In the genomic region with DNA sequence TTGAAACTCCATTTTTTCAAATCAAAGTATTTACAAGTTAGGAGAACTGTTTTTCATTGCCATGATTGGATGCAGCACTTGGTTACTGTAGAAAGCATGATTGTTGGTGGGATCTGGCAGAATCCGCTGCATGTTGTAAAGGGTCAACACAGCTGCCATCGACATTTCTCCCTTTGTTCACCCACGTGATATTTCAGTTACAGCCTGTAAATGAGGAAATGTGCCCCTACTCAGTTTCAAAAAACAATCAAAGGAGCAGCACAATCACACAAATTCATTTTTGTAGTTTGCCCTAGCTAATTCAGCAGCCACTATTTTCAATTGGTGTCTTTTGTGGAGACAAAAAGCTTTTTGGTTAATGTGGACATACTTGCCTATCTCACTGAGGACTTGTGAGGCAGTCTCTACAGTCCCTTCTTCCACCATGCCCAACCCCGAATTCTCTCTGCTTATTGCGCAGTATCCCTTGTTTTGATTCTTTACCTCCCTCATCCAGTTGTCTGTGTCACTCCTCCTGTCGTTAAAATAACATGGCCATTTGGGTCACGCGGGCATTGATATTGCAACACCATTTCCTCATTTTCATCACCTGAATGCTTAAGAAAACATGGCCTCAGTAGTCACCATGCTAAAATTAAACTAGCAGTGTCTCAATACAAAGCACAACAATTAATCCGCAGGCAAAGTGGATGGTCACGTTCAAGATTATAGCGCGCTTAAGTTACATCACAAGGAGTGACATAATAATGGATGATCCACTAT, we compare ENCODE assay signal across 9 cellular contexts. TPM values are rescaled to one million over a fixed set of nuclear protein-coding genes. Genes with fewer than 3 reads are reported as not detected.
A peak's percentile ranks its signal among the peaks of the same experiment; 100 is the strongest.
DNase-seq lines count a peak whose midpoint lies in the region; ATAC-seq and TF ChIP-seq lines count a peak whose summit lies in the region.
"Had no signal": no experiment of that assay in that cellular context is flagged by ENCODE, and none has a peak within 500 bp of the region (broad histone marks: within the 10 kb centered on the region; RNA-seq: fewer than 3 reads in every experiment).

No MANE protein-coding gene starts in this region.

- H3K36me3 ChIP-seq in Caco-2 (ENCODE audit: control insufficient read depth, insufficient read depth, low read length) (no peaks in the 10 kb centered on the region; the same call in 1 of the 2 replicates), adipocyte (ENCODE audit: control insufficient read depth, insufficient read depth, low read length, severe bottlenecking) (no peaks in the 10 kb centered on the region)

- H3K27ac Mint-ChIP-seq in Caco-2 (ENCODE audit: unreplicated experiment) (peak overlapping the region; percentile 89), osteocyte (ENCODE audit: unreplicated experiment) (peak overlapping the region; percentile 99)
- H3K27ac Mint-ChIP-seq in effector memory CD8-positive, alpha-beta T cell, result no peak overlapping the region

- TF ChIP-seq POLR2A in NB4 (IDR thresholded peaks at IDR 0.05; ENCODE audit: extremely low read depth, insufficient read length), result no peak

- H3K27me3 Mint-ChIP-seq in Caco-2 (ENCODE audit: insufficient read depth, unreplicated experiment), result no peaks in the 10 kb centered on the region
- H3K27me3 Mint-ChIP-seq in osteocyte (ENCODE audit: unreplicated experiment), result no peaks in the 10 kb centered on the region
- H3K27me3 Mint-ChIP-seq in effector memory CD8-positive, alpha-beta T cell, result no peaks in the 10 kb centered on the region

- TF ChIP-seq CTCF in Caco-2 (IDR thresholded peaks at IDR 0.05; ENCODE audit: insufficient read depth in 1 of 2, low read depth in 1 of 2, low read length in 1 of 2, severe bottlenecking in 1 of 2, unreplicated experiment in 1 of 2), result no peak
- no peak for TF ChIP-seq CTCF in NB4 (IDR thresholded peaks at IDR 0.05; ENCODE audit: low read depth, low read length)
- TF ChIP-seq CTCF in osteocyte (IDR thresholded peaks at IDR 0.05), result no peak

- H3K9me3 Mint-ChIP-seq in Caco-2 (ENCODE audit: unreplicated experiment), result peaks cover 11% of the 10 kb centered on the region
- H3K9me3 Mint-ChIP-seq in osteocyte (ENCODE audit: unreplicated experiment), result peaks cover 13% of the 10 kb centered on the region
- no peaks in the 10 kb centered on the region for H3K9me3 Mint-ChIP-seq in effector memory CD8-positive, alpha-beta T cell

- BruUV-seq in Caco-2 (replicated peaks; lab: Mats Ljungman, UMichigan), result no TSS peak

- peak overlapping the region; percentile 35 for H3K9ac ChIP-seq in adipocyte (ENCODE audit: low read length)

- H3K27me3 ChIP-seq in Caco-2 (replicated peaks; ENCODE audit: control insufficient read depth, insufficient read depth, low read length) (no peaks in the 10 kb centered on the region), adipocyte (replicated peaks; ENCODE audit: control insufficient read depth, insufficient read depth, low read length) (peaks cover 1% of the 10 kb centered on the region)

- peak overlapping the region; percentile 43 for H3K4me3 Mint-ChIP-seq in Caco-2 (ENCODE audit: unreplicated experiment)
- peak overlapping the region; percentile 65 for H3K4me3 Mint-ChIP-seq in osteocyte (ENCODE audit: unreplicated experiment)
- no peak overlapping the region for H3K4me3 Mint-ChIP-seq in effector memory CD8-positive, alpha-beta T cell

- no peak overlapping the region for H3K4me3 ChIP-seq in Caco-2 (ENCODE audit: low read depth, low read length)
- H3K4me3 ChIP-seq in NB4 (ENCODE audit: low read depth, low read length), result peak overlapping the region; percentile 14
- peak overlapping the region; percentile 45 for H3K4me3 ChIP-seq in adipocyte (ENCODE audit: low read length)

- peaks cover 11% of the 10 kb centered on the region for H3K9me3 ChIP-seq in Caco-2
- H3K9me3 ChIP-seq in adipocyte (ENCODE audit: control insufficient read depth, low read length), result no peaks in the 10 kb centered on the region

- no peak for ATAC-seq in effector memory CD8-positive, alpha-beta T cell (replicated peaks)
- ATAC-seq in HG03469 (IDR thresholded peaks at IDR 0.05; ENCODE audit: unreplicated experiment) (no peak), left colon (no peak)

- peak in 1 of 2 experiments; percentile 19 for DNase-seq in Caco-2
- peak; percentile 93 for DNase-seq in NB4 (ENCODE audit: low read depth)
- DNase-seq in adipocyte (ENCODE audit: low read depth), result peak; percentile 8
- DNase-seq in osteocyte (ENCODE audit: extremely low spot score, unreplicated experiment), result no peak
- DNase-seq in effector memory CD8-positive, alpha-beta T cell, result no peak
- no peak for DNase-seq in Kasumi-1 (lab: John Stamatoyannopoulos, UW)
- DNase-seq in left colon, result no peak
- DNase-seq: islet precursor cell had no signal

- POLR2A ChIA-PET in Caco-2 (lab: Charles Lee), result no interaction called here

- H3K36me3 Mint-ChIP-seq in Caco-2 (ENCODE audit: insufficient read depth, unreplicated experiment) (peaks cover 6% of the 10 kb centered on the region), osteocyte (ENCODE audit: unreplicated experiment) (no peaks in the 10 kb centered on the region)
- H3K36me3 Mint-ChIP-seq in effector memory CD8-positive, alpha-beta T cell (ENCODE audit: insufficient read depth), result peaks cover 4% of the 10 kb centered on the region

- H3K4me1 ChIP-seq in Caco-2 (peaks cover 42% of the 10 kb centered on the region), adipocyte (ENCODE audit: control insufficient read depth, insufficient read depth, low read length) (peaks cover 65% of the 10 kb centered on the region)

- H3K4me1 Mint-ChIP-seq in Caco-2 (ENCODE audit: low read depth, unreplicated experiment) (peaks cover 43% of the 10 kb centered on the region), osteocyte (ENCODE audit: unreplicated experiment) (peaks cover 82% of the 10 kb centered on the region)
- peaks cover 17% of the 10 kb centered on the region in 2 donors for H3K4me1 Mint-ChIP-seq in effector memory CD8-positive, alpha-beta T cell (ENCODE audit: low read depth in 2 of 2)

- intact Hi-C loops in Caco-2 (cut with micrococcal nuclease; ENCODE audit: unreplicated experiment), result loop anchor here (1.0 kb wide), 1 partner anchor 44 kb away; no protein-coding TSS in a partner anchor
- intact Hi-C loops in left colon (cut with DNase I, micrococcal nuclease), result no loop called here

- CTCF ChIA-PET in Caco-2 (lab: Charles Lee), result no interaction called here

RNA-seq across cellular contexts. Expression of gene PROC, which starts 6.4 kb away (rescaled TPM):
- total RNA-seq in Caco-2 (2022), result 4.1 and 6.4 TPM in 2 replicates
- 1.6 and 2.5 TPM in 2 replicates for total RNA-seq in osteocyte
- total RNA-seq in left colon, result 1 to 10 TPM; 2.9 to 3.6 TPM

RNA-seq across cellular contexts. Expression of gene MAP3K2, which starts 24.0 kb away (rescaled TPM):
- total RNA-seq in Caco-2 (2022) (35.0 and 38.7 TPM in 2 replicates), osteocyte (60.9 and 63.9 TPM in 2 replicates), left colon (10 to 100 TPM; 73.1 to 81.7 TPM)

Comparison
In these comparisons a context has a peak if more than half of its experiments do, and no peak if none do; other contexts are left out.
1. DNase-seq: peak in NB4 (single experiment) and adipocyte (single experiment); none in osteocyte (single experiment), effector memory CD8-positive, alpha-beta T cell (0 of 3), Kasumi-1 (0 of 2) and left colon (0 of 2).
2. H3K27ac Mint-ChIP-seq: peak in Caco-2 (single experiment) and osteocyte (single experiment); none in effector memory CD8-positive, alpha-beta T cell (0 of 2).
3. H3K4me3 Mint-ChIP-seq: peak in Caco-2 (single experiment) and osteocyte (single experiment); none in effector memory CD8-positive, alpha-beta T cell (0 of 2).